In the genomic region with DNA sequence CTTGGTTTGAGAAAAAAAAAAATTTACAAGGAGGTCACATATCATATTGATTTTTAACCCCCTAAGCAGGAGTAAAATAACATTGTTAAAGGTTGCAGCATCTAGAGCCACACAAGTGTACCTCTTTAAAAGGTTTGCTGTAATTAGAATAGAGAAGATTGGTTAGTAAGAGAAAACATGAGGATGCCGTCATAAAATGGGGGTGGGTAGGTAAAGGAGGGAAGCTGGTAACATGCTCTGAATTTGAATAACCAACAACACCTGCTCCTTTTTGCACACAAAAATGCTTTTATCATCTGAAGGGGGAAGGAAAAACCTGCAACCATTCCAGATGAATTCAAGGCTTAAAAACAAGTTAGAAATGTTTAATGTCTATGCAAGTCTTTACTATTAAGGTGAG, we compare ENCODE assay signal across 18 cellular contexts.
DNase-seq lines count a peak whose midpoint lies in the region; ATAC-seq and TF ChIP-seq lines count a peak whose summit lies in the region.
"Had no signal": no experiment of that assay in that cellular context is flagged by ENCODE, and none has a peak within 500 bp of the region (broad histone marks: within the 10 kb centered on the region; RNA-seq: fewer than 3 reads in every experiment).

No MANE protein-coding gene starts in this region.

- peak; percentile 10 for DNase-seq in NCI-H2107 treated with DMSO at 0.1 percent for 48 hours (lab: John Stamatoyannopoulos, UW; ENCODE audit: unreplicated experiment)
- DNase-seq in NCI-H2107 (lab: John Stamatoyannopoulos, UW) = no peak
- DNase-seq in NCI-H524 (lab: John Stamatoyannopoulos, UW) = peak; percentile 16 to 57
- DNase-seq in ecto neural progenitor cell (ENCODE audit: low spot score) = no peak
- DNase-seq in SIG-M5 treated with dmso at 0.1 percent for 504 hours (lab: John Stamatoyannopoulos, UW; ENCODE audit: unreplicated experiment) = no peak
- DNase-seq in retina = no peak
- DNase-seq: 8988T; COR-L47; DMS 273 treated with DMSO at 0.1 percent for 48 hours; DND-41; MM.1S; NCI-H1092; NCI-H187 treated with DMSO at 0.1 percent for 48 hours; NCI-H510A; NK-92 treated with Interleukin-12 subunit alpha and Interleukin-12 subunit beta, amount 100 ng/mL, for 24 hours had no signal

- H3K4me1 Mint-ChIP-seq in brain = peaks cover 49% of the 10 kb centered on the region

- ATAC-seq in HG02884 (IDR thresholded peaks at IDR 0.05; ENCODE audit: unreplicated experiment) = no peak
- ATAC-seq: Right ventricle myocardium inferior had no signal

- peak overlapping the region; percentile 69 to 95 (median 89) for H3K27ac Mint-ChIP-seq in brain

- no peak for TF ChIP-seq CTCF in brain (conservative IDR thresholded peaks at IDR 0.05)

- no peaks in the 10 kb centered on the region for H3K27me3 Mint-ChIP-seq in brain

- H3K9me3 Mint-ChIP-seq in brain = peaks cover 0 to 4% (median 0%) of the 10 kb centered on the region in 5 experiments

- H3K36me3 Mint-ChIP-seq in brain = no peaks in the 10 kb centered on the region

- H3K4me3 Mint-ChIP-seq in brain = peak overlapping the region in 4 of 5 experiments; percentile 56 to 81 (median 66)

Comparison
In these comparisons a context has a peak if more than half of its experiments do, and no peak if none do; other contexts are left out.
1. DNase-seq: peak in NCI-H2107 treated with DMSO at 0.1 percent for 48 hours (single experiment) and NCI-H524 (2 of 2); none in NCI-H2107 (single experiment), ecto neural progenitor cell (single experiment), SIG-M5 treated with dmso at 0.1 percent for 504 hours (single experiment) and retina (single experiment).